Comparison of ENCODE assay signal across 17 cellular contexts in the genomic region with DNA sequence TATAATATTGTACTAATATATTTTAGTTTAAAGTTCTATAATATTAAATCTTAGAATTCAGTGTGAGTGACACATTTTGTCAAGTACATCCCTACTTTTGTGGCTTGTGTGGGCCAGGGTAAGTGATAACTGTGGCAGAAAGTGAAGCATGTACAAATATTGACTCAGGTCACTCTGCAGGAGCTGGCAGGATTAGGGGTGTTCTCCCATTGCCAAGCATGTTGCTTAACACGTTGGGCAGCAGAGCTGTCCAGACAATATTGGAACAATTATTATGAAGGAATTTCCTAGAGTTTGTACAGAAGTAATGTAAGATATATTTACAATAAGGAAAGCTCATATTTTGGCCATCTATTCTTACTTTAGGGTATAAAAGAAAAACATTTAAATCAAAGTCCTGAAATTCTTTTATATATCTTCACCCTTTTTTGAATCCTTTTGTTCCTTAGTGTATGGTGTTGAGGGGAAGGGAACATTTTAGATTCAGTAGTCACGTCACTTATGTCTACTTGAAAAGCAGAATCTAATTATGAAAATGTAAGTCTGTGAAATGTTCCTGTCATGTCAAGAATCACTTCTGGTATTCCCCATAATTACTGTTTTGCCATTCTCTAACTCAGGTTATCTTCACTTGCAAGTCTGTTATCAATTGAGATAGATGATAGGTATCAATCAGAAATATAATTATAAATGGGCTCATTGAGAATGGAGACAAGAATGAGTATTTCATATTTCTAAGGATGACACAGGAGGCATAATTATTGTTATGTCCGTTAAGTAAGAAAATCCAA. TPM values are rescaled to one million over a fixed set of nuclear protein-coding genes. Genes with fewer than 3 reads are reported as not detected.
DNase-seq lines count a peak whose midpoint lies in the region; ATAC-seq, FAIRE-seq and TF ChIP-seq lines count a peak whose summit lies in the region.
"Had no signal": no experiment of that assay in that cellular context is flagged by ENCODE, and none has a peak within 500 bp of the region (broad histone marks: within the 10 kb centered on the region; RNA-seq: fewer than 3 reads in every experiment).

No MANE protein-coding gene starts in this region.

- peaks cover 22% of the 10 kb centered on the region for H3K4me1 Mint-ChIP-seq in progenitor cell of endocrine pancreas (ENCODE audit: low read depth)

- DNase-seq in NCI-H2029 treated with DMSO at 0.1 percent for 48 hours (lab: John Stamatoyannopoulos, UW) (peak; percentile 28), cerebellum (ENCODE audit: low spot score) (peak; percentile 30), gastrocnemius medialis (peak in 1 of 2 donors; percentile 65), RCC 7860 (ENCODE audit: low spot score) (no peak), uterus (no peak), progenitor cell of endocrine pancreas (ENCODE audit: low spot score, unreplicated experiment) (no peak)
- DNase-seq: activated CD4-positive, CD25-positive, alpha-beta regulatory T cell treated with anti-CD3 and anti-CD28 coated beads, Interleukin-2, amount 50 U/mL, for 72 hours; activated T-cell treated with anti-CD3 and anti-CD28 coated beads, Interleukin-2, amount 50 U/mL, for 48 hours; brain microvascular endothelial cell; DMS 273 treated with DMSO at 0.1 percent for 48 hours; immature natural killer cell; KBM-7; NCI-H226; SJCRH30; stimulated activated naive CD8-positive, alpha-beta T cell treated with anti-CD3 and anti-CD28 coated beads, Interleukin-15, amount 100 ng/mL, for 72 hours had no signal

- FAIRE-seq in RCC 7860 (lab: Jason Lieb, UNC): no peak

- no peaks in the 10 kb centered on the region for H3K36me3 ChIP-seq in gastrocnemius medialis
- H3K36me3 ChIP-seq in uterus: no peaks in the 10 kb centered on the region
- H3K36me3 ChIP-seq: brain microvascular endothelial cell, SJCRH30 had no signal

- intact Hi-C loops in gastrocnemius medialis (cut with DNase I; ENCODE audit: low total_unique reads) (loop anchor here (5.0 to 10.0 kb wide), 4 partner anchors 38 to 1065 kb away; no protein-coding TSS in a partner anchor), uterus (cut with DNase I; ENCODE audit: low total_unique reads) (no loop called here)

- H3K9me3 Mint-ChIP-seq in progenitor cell of endocrine pancreas (ENCODE audit: low read depth): no peaks in the 10 kb centered on the region
- H3K9me3 Mint-ChIP-seq: immature natural killer cell; stimulated activated naive CD8-positive, alpha-beta T cell treated with anti-CD3 and anti-CD28 coated beads, Interleukin-15, amount 100 ng/mL, for 72 hours had no signal

- H3K9me3 ChIP-seq in gastrocnemius medialis (no peaks in the 10 kb centered on the region), uterus (no peaks in the 10 kb centered on the region)
- H3K9me3 ChIP-seq: SJCRH30 had no signal

- no peak for TF ChIP-seq POLR2A in gastrocnemius medialis (IDR thresholded peaks at IDR 0.05)
- no peak for TF ChIP-seq POLR2A in uterus (IDR thresholded peaks at IDR 0.05)

- H3K27ac Mint-ChIP-seq in progenitor cell of endocrine pancreas: no peak overlapping the region
- H3K27ac Mint-ChIP-seq: immature natural killer cell; stimulated activated naive CD8-positive, alpha-beta T cell treated with anti-CD3 and anti-CD28 coated beads, Interleukin-15, amount 100 ng/mL, for 72 hours had no signal

- H3K4me1 ChIP-seq in gastrocnemius medialis: peaks cover 61 to 68% of the 10 kb centered on the region in 2 donors
- H3K4me1 ChIP-seq in uterus: no peaks in the 10 kb centered on the region

- H3K36me3 Mint-ChIP-seq in progenitor cell of endocrine pancreas (ENCODE audit: insufficient read depth): no peaks in the 10 kb centered on the region
- H3K36me3 Mint-ChIP-seq: immature natural killer cell had no signal

- H3K27ac ChIP-seq in gastrocnemius medialis (peak overlapping the region; percentile 55 to 91 (median 86)), uterus (peak overlapping the region in 1 of 2 donors; percentile 84)
- H3K27ac ChIP-seq: brain microvascular endothelial cell, SJCRH30 had no signal

- H3K4me3 ChIP-seq in GM08714 (ENCODE audit: low read length): peak overlapping the region; percentile 48; the same call in 1 of the 2 replicates
- no peak overlapping the region for H3K4me3 ChIP-seq in gastrocnemius medialis
- no peak overlapping the region for H3K4me3 ChIP-seq in uterus
- H3K4me3 ChIP-seq: SJCRH30 had no signal

- peaks cover 12% of the 10 kb centered on the region for H3K27me3 Mint-ChIP-seq in progenitor cell of endocrine pancreas

- in situ Hi-C loops in gastrocnemius medialis (cut with MboI; ENCODE audit: low sequenced_read_pairs in 4 of 4): no loop called here

- ATAC-seq in gastrocnemius medialis: peak in 1 of 2 donors; percentile 34
- ATAC-seq: esophagus mucosa; stimulated activated naive CD8-positive, alpha-beta T cell treated with anti-CD3 and anti-CD28 coated beads, Interleukin-15, amount 100 ng/mL, for 72 hours had no signal

- H3K27me3 ChIP-seq in gastrocnemius medialis (no peaks in the 10 kb centered on the region), uterus (no peaks in the 10 kb centered on the region)
- H3K27me3 ChIP-seq: brain microvascular endothelial cell, SJCRH30 had no signal

- H3K4me3 Mint-ChIP-seq in progenitor cell of endocrine pancreas (ENCODE audit: low read depth): no peak overlapping the region
- H3K4me3 Mint-ChIP-seq: immature natural killer cell; stimulated activated naive CD8-positive, alpha-beta T cell treated with anti-CD3 and anti-CD28 coated beads, Interleukin-15, amount 100 ng/mL, for 72 hours had no signal

- no peak for TF ChIP-seq CTCF in gastrocnemius medialis (IDR thresholded peaks at IDR 0.05 in 4 of 5, conservative IDR thresholded peaks at IDR 0.05 in 1 of 5)
- TF ChIP-seq CTCF in uterus (IDR thresholded peaks at IDR 0.05): no peak
- TF ChIP-seq CTCF in progenitor cell of endocrine pancreas (IDR thresholded peaks at IDR 0.05; ENCODE audit: unreplicated experiment): no peak

RNA-seq across cellular contexts. Expression of a gene that starts 4.1 kb away (rescaled TPM):
- total RNA-seq in cerebellum: 62.0 TPM
- 10 to 100 TPM in 1 of 4 donors, 1 to 10 TPM in 3; 3.0 to 14.0 (median 5.6) TPM for total RNA-seq in gastrocnemius medialis
- 10 to 100 TPM; 54.8 to 96.2 (median 87.2) TPM for total RNA-seq in uterus
- total RNA-seq in progenitor cell of endocrine pancreas: 3.6 and 5.9 TPM in 2 replicates

Comparison
In these comparisons a context has a peak if more than half of its experiments do, and no peak if none do; other contexts are left out.
1. DNase-seq: peak in NCI-H2029 treated with DMSO at 0.1 percent for 48 hours (single experiment) and cerebellum (single experiment); none in RCC 7860 (single experiment), uterus (0 of 2) and progenitor cell of endocrine pancreas (single experiment).